ENCODE assay signal across 37 cellular contexts in genomic region chr3:169777822-169778221, GRCh38. TPM values are rescaled to one million over a fixed set of nuclear protein-coding genes. Genes with fewer than 3 reads are reported as not detected.
"Had no signal": no experiment of that assay in that cellular context is flagged by ENCODE, and none has a peak within 500 bp of the region (broad histone marks: within the 10 kb centered on the region; RNA-seq: fewer than 3 reads in every experiment).

No MANE protein-coding gene starts in this region.

- ATAC-seq: activated CD8-positive, alpha-beta T cell treated with anti-CD3 and anti-CD28 coated beads for 36 hours; activated T-cell treated with anti-CD3 and anti-CD28 coated beads, Interleukin-2, amount 50 U/mL, for 4 hours; activated T-helper 17 cell treated with anti-CD3 and anti-CD28 coated beads, Interleukin-2, amount 50 U/mL, for 72 hours; gastroesophageal sphincter; heart right ventricle had no signal

- H3K4me3 Mint-ChIP-seq: activated CD4-positive, alpha-beta T cell treated with anti-CD3 and anti-CD28 coated beads, Interleukin-2, amount 10 ng/mL, durations not matched to agents 7 days and 5 days; activated CD8-positive, alpha-beta T cell treated with anti-CD3 and anti-CD28 coated beads for 36 hours; activated naive CD8-positive, alpha-beta T cell treated with anti-CD3 and anti-CD28 coated beads for 36 hours; activated T-cell treated with anti-CD3 and anti-CD28 coated beads, Interleukin-2, amount 50 U/mL, for 4 hours; activated T-helper 17 cell treated with anti-CD3 and anti-CD28 coated beads, Interleukin-2, amount 50 U/mL, for 72 hours; T-helper 1 cell treated with Interleukin-12 subunit alpha and Interleukin-12 subunit beta and Interleukin-4 antibody, amounts not matched to agents 30 μg/mL and 1 μg/mL, for 36 hours; T-helper 2 cell treated with Interferon-gamma antibody and Interleukin-4, amounts not matched to agents 5 μg/mL and 100 μg/mL, for 36 hours had no signal

- H3K9me3 ChIP-seq: ascending aorta, breast epithelium, colonic mucosa, esophagus squamous epithelium, gastroesophageal sphincter, heart right ventricle had no signal

- H3K27me3 ChIP-seq: ascending aorta, breast epithelium, cardiac muscle cell, colonic mucosa, esophagus squamous epithelium, gastroesophageal sphincter, heart right ventricle had no signal

- DNase-seq: activated CD4-positive, alpha-beta T cell treated with anti-CD3 and anti-CD28 coated beads for 4 hours; activated CD4-positive, alpha-beta T cell treated with anti-CD3 and anti-CD28 coated beads, Interleukin-2, amount 10 ng/mL, durations not matched to agents 7 days and 5 days; activated CD4-positive, alpha-beta T cell treated with anti-CD3 and anti-CD28 coated beads, Interleukin-2, amount 50 U/mL, for 48 hours; activated CD4-positive, CD25-positive, alpha-beta regulatory T cell; activated CD4-positive, CD25-positive, alpha-beta regulatory T cell treated with anti-CD3 and anti-CD28 coated beads, Interleukin-2, amount 50 U/mL, for 72 hours; activated CD8-positive, alpha-beta memory T cell treated with anti-CD3 and anti-CD28 coated beads for 24 hours; activated CD8-positive, alpha-beta T cell treated with anti-CD3 and anti-CD28 coated beads for 36 hours; activated effector memory CD4-positive, alpha-beta T cell treated with Interleukin-2 at 50 U/mL for 16 hours; activated gamma-delta T cell treated with Interleukin-2 at 50 U/mL for 16 hours; activated naive CD4-positive, alpha-beta T cell treated with anti-CD3 and anti-CD28 coated beads, Interleukin-2, amount 50 U/mL, for 16 hours; activated naive CD4-positive, alpha-beta T cell treated with Interleukin-2 at 50 U/mL for 16 hours; activated naive CD8-positive, alpha-beta T cell treated with anti-CD3 and anti-CD28 coated beads for 36 hours; activated T-cell treated with anti-CD3 and anti-CD28 coated beads, Interleukin-2, amount 50 U/mL, for 4 hours; central memory CD4-positive, alpha-beta T cell; cerebellar nuclear complex; colonic mucosa; effector CD8-positive, alpha-beta T cell; esophagus squamous epithelium; foreskin melanocyte; heart right ventricle; T1000; WERI-Rb-1 had no signal

- H3K36me3 ChIP-seq: breast epithelium had no signal

- H3K4me3 ChIP-seq: ascending aorta, breast epithelium, cardiac muscle cell, colonic mucosa, esophagus squamous epithelium, gastroesophageal sphincter, heart right ventricle had no signal

- H3K9me3 Mint-ChIP-seq: activated CD4-positive, alpha-beta T cell treated with anti-CD3 and anti-CD28 coated beads, Interleukin-2, amount 10 ng/mL, durations not matched to agents 7 days and 5 days; activated CD8-positive, alpha-beta T cell treated with anti-CD3 and anti-CD28 coated beads for 36 hours; activated naive CD8-positive, alpha-beta T cell treated with anti-CD3 and anti-CD28 coated beads for 36 hours; activated T-cell treated with anti-CD3 and anti-CD28 coated beads, Interleukin-2, amount 50 U/mL, for 4 hours; activated T-helper 17 cell treated with anti-CD3 and anti-CD28 coated beads, Interleukin-2, amount 50 U/mL, for 72 hours; brain; T-helper 1 cell treated with Interleukin-12 subunit alpha and Interleukin-12 subunit beta and Interleukin-4 antibody, amounts not matched to agents 30 μg/mL and 1 μg/mL, for 36 hours; T-helper 2 cell treated with Interferon-gamma antibody and Interleukin-4, amounts not matched to agents 5 μg/mL and 100 μg/mL, for 36 hours had no signal

- H3K27ac ChIP-seq: ascending aorta, breast epithelium, cardiac muscle cell, colonic mucosa, epithelial cell of prostate, esophagus squamous epithelium, gastroesophageal sphincter, heart right ventricle, WERI-Rb-1 had no signal

- H3K27ac Mint-ChIP-seq: activated CD4-positive, alpha-beta T cell treated with anti-CD3 and anti-CD28 coated beads, Interleukin-2, amount 10 ng/mL, durations not matched to agents 7 days and 5 days; activated CD8-positive, alpha-beta T cell treated with anti-CD3 and anti-CD28 coated beads for 36 hours; activated naive CD8-positive, alpha-beta T cell treated with anti-CD3 and anti-CD28 coated beads for 36 hours; activated T-helper 17 cell treated with anti-CD3 and anti-CD28 coated beads, Interleukin-2, amount 50 U/mL, for 72 hours; brain; T-helper 1 cell treated with Interleukin-12 subunit alpha and Interleukin-12 subunit beta and Interleukin-4 antibody, amounts not matched to agents 30 μg/mL and 1 μg/mL, for 36 hours; T-helper 2 cell treated with Interferon-gamma antibody and Interleukin-4, amounts not matched to agents 5 μg/mL and 100 μg/mL, for 36 hours had no signal

- H3K27me3 Mint-ChIP-seq: activated CD4-positive, alpha-beta T cell treated with anti-CD3 and anti-CD28 coated beads, Interleukin-2, amount 10 ng/mL, durations not matched to agents 7 days and 5 days; activated CD8-positive, alpha-beta T cell treated with anti-CD3 and anti-CD28 coated beads for 36 hours; activated naive CD8-positive, alpha-beta T cell treated with anti-CD3 and anti-CD28 coated beads for 36 hours; activated T-helper 17 cell treated with anti-CD3 and anti-CD28 coated beads, Interleukin-2, amount 50 U/mL, for 72 hours had no signal

- FAIRE-seq: endometrium, endothelial cell of umbilical vein had no signal

RNA-seq across cellular contexts. Expression of gene TERC, which starts 13.0 kb away (rescaled TPM):
- polyA plus RNA-seq: cardiac muscle cell had no signal

RNA-seq across cellular contexts. Expression of gene LRRIQ4, which starts 34.8 kb away (rescaled TPM):
- total RNA-seq: activated CD4-positive, alpha-beta T cell treated with anti-CD3 and anti-CD28 coated beads, Interleukin-2, amount 10 ng/mL, durations not matched to agents 7 days and 5 days; activated T-cell treated with anti-CD3 and anti-CD28 coated beads, Interleukin-2, amount 50 U/mL, for 4 hours; ascending aorta; colonic mucosa; endothelial cell of umbilical vein; esophagus squamous epithelium; fibroblast of villous mesenchyme; gastroesophageal sphincter; glomerular endothelial cell had no signal
- polyA plus RNA-seq: cardiac muscle cell, esophagus, fibroblast of lung, heart right ventricle had no signal
